Comparison of ENCODE assay signal across 12 cellular contexts in genomic region chr11:128346808-128347207, GRCh38.
A peak's percentile ranks its signal among the peaks of the same experiment; 100 is the strongest.
DNase-seq lines count a peak whose midpoint lies in the region; ATAC-seq, FAIRE-seq and TF ChIP-seq lines count a peak whose summit lies in the region.
"Had no signal": no experiment of that assay in that cellular context is flagged by ENCODE, and none has a peak within 500 bp of the region (broad histone marks: within the 10 kb centered on the region; RNA-seq: fewer than 3 reads in every experiment).

No MANE protein-coding gene starts in this region.

- ATAC-seq in activated CD8-positive, alpha-beta T cell treated with anti-CD3 and anti-CD28 coated beads for 36 hours, result peak; percentile 43
- no peak for ATAC-seq in activated CD8-positive, alpha-beta T cell treated with anti-CD3 and anti-CD28 coated beads, Interleukin-2, amount 10 ng/mL, durations not matched to agents 7 days and 5 days
- ATAC-seq in T-cell (replicated peaks in 1 of 4), result no peak

- peak overlapping the region; percentile 44 for H3K27ac Mint-ChIP-seq in activated CD8-positive, alpha-beta T cell treated with anti-CD3 and anti-CD28 coated beads for 36 hours
- H3K27ac Mint-ChIP-seq in activated CD8-positive, alpha-beta T cell treated with anti-CD3 and anti-CD28 coated beads, Interleukin-2, amount 10 ng/mL, durations not matched to agents 7 days and 5 days, result no peak overlapping the region
- peak overlapping the region; percentile 50 to 75 for H3K27ac Mint-ChIP-seq in T-cell

- H3K27ac ChIP-seq in epithelial cell of prostate (no peak overlapping the region), sigmoid colon (no peak overlapping the region)
- H3K27ac ChIP-seq: thoracic aorta had no signal

- no peak overlapping the region for H3K4me3 Mint-ChIP-seq in activated CD8-positive, alpha-beta T cell treated with anti-CD3 and anti-CD28 coated beads for 36 hours
- H3K4me3 Mint-ChIP-seq in activated CD8-positive, alpha-beta T cell treated with anti-CD3 and anti-CD28 coated beads, Interleukin-2, amount 10 ng/mL, durations not matched to agents 7 days and 5 days, result no peak overlapping the region
- no peak overlapping the region for H3K4me3 Mint-ChIP-seq in T-cell

- H3K36me3 Mint-ChIP-seq in activated CD8-positive, alpha-beta T cell treated with anti-CD3 and anti-CD28 coated beads for 36 hours (ENCODE audit: low read depth), result peaks cover 12% of the 10 kb centered on the region
- peaks cover 13% of the 10 kb centered on the region for H3K36me3 Mint-ChIP-seq in activated CD8-positive, alpha-beta T cell treated with anti-CD3 and anti-CD28 coated beads, Interleukin-2, amount 10 ng/mL, durations not matched to agents 7 days and 5 days (ENCODE audit: low read depth)
- H3K36me3 Mint-ChIP-seq in T-cell, result no peaks in the 10 kb centered on the region

- no peaks in the 10 kb centered on the region for H3K27me3 Mint-ChIP-seq in activated CD8-positive, alpha-beta T cell treated with anti-CD3 and anti-CD28 coated beads for 36 hours
- H3K27me3 Mint-ChIP-seq in activated CD8-positive, alpha-beta T cell treated with anti-CD3 and anti-CD28 coated beads, Interleukin-2, amount 10 ng/mL, durations not matched to agents 7 days and 5 days (ENCODE audit: low read depth), result no peaks in the 10 kb centered on the region
- no peaks in the 10 kb centered on the region for H3K27me3 Mint-ChIP-seq in T-cell

- intact Hi-C loops in activated CD8-positive, alpha-beta T cell treated with anti-CD3 and anti-CD28 coated beads for 36 hours (cut with micrococcal nuclease), result loop anchor here (10.0 kb wide), 1 partner anchor 52 kb away; no protein-coding TSS in a partner anchor
- intact Hi-C loops in sigmoid colon (cut with DNase I), result no loop called here

- peaks cover 0 to 6% (median 0%) of the 10 kb centered on the region in 4 donors for H3K4me1 ChIP-seq in sigmoid colon

- H3K27me3 ChIP-seq in sigmoid colon, result no peaks in the 10 kb centered on the region

- 11 to 50% methylated on average over 3 of the region's 3 CpGs for whole genome bisulfite sequencing in sigmoid colon, 2 donors

- TF ChIP-seq POLR2A in sigmoid colon (IDR thresholded peaks at IDR 0.05), result no peak

- FAIRE-seq in frontal cortex (lab: Jason Lieb, UNC), result no peak
- FAIRE-seq: G401.6 had no signal

- no peak for TF ChIP-seq CTCF in activated CD8-positive, alpha-beta T cell treated with anti-CD3 and anti-CD28 coated beads for 36 hours (IDR thresholded peaks at IDR 0.05)
- TF ChIP-seq CTCF in sigmoid colon (IDR thresholded peaks at IDR 0.05), result no peak

- peaks cover 5% of the 10 kb centered on the region for H3K9me3 Mint-ChIP-seq in activated CD8-positive, alpha-beta T cell treated with anti-CD3 and anti-CD28 coated beads for 36 hours
- H3K9me3 Mint-ChIP-seq in activated CD8-positive, alpha-beta T cell treated with anti-CD3 and anti-CD28 coated beads, Interleukin-2, amount 10 ng/mL, durations not matched to agents 7 days and 5 days (ENCODE audit: insufficient read depth), result peaks cover 10% of the 10 kb centered on the region
- peaks cover 0 to 9% (median 0%) of the 10 kb centered on the region in 3 donors for H3K9me3 Mint-ChIP-seq in T-cell

- no peak overlapping the region for H3K4me3 ChIP-seq in sigmoid colon
- H3K4me3 ChIP-seq: thoracic aorta had no signal

- no peak for TF ChIP-seq EP300 in sigmoid colon (IDR thresholded peaks at IDR 0.05)

- CTCF ChIA-PET in activated CD8-positive, alpha-beta T cell treated with anti-CD3 and anti-CD28 coated beads for 36 hours (lab: Charles Lee), result interaction anchor here (1.0 to 4.1 kb wide), 5 partner anchors 10 to 76 kb away, joined by 3 to 16 read pairs (median 4); no protein-coding TSS in a partner anchor
- CTCF ChIA-PET in activated CD8-positive, alpha-beta T cell treated with anti-CD3 and anti-CD28 coated beads, Interleukin-2, amount 10 ng/mL, durations not matched to agents 7 days and 5 days (lab: Charles Lee), result interaction anchor here (0.6 to 1.3 kb wide), 2 partner anchors 9 to 44 kb away, joined by 3 to 4 read pairs; no protein-coding TSS in a partner anchor
- CTCF ChIA-PET in T-cell (lab: Charles Lee), result interaction anchor here in 1 of 2 donors (0.7 to 2.2 kb wide), 2 partner anchors 38 to 118 kb away, joined by 3 to 5 read pairs; no protein-coding TSS in a partner anchor

- no peaks in the 10 kb centered on the region for H3K36me3 ChIP-seq in sigmoid colon
- H3K36me3 ChIP-seq: thoracic aorta had no signal

- no peaks in the 10 kb centered on the region for H3K9me3 ChIP-seq in sigmoid colon
- H3K9me3 ChIP-seq: thoracic aorta had no signal

- POLR2A ChIA-PET in activated CD8-positive, alpha-beta T cell treated with anti-CD3 and anti-CD28 coated beads for 36 hours (lab: Charles Lee), result interaction anchor here (1.5 kb wide), 1 partner anchor 28 kb away, joined by 3 read pairs; no protein-coding TSS in a partner anchor
- POLR2A ChIA-PET in activated CD8-positive, alpha-beta T cell treated with anti-CD3 and anti-CD28 coated beads, Interleukin-2, amount 10 ng/mL, durations not matched to agents 7 days and 5 days (lab: Charles Lee), result no interaction called here
- POLR2A ChIA-PET in T-cell (lab: Charles Lee), result interaction anchor here in 1 of 2 donors (0.6 kb wide), 1 partner anchor 173 kb away, joined by 3 read pairs; no protein-coding TSS in a partner anchor

- DNase-seq in activated CD8-positive, alpha-beta T cell treated with anti-CD3 and anti-CD28 coated beads for 36 hours, result peak; percentile 64
- no peak for DNase-seq in activated CD8-positive, alpha-beta T cell treated with anti-CD3 and anti-CD28 coated beads, Interleukin-2, amount 10 ng/mL, durations not matched to agents 7 days and 5 days
- no peak for DNase-seq in T-cell
- peak; percentile 82 for DNase-seq in epithelial cell of prostate (ENCODE audit: low read depth, low spot score)
- DNase-seq in stimulated activated CD4-positive, alpha-beta T cell treated with anti-CD3 and anti-CD28 coated beads, Interleukin-4, amount 100 ng/mL, for 24 hours, result peak; percentile 70
- no peak for DNase-seq in sigmoid colon
- no peak for DNase-seq in AG08395 (ENCODE audit: low spot score)
- no peak for DNase-seq in frontal cortex (ENCODE audit: low spot score in 2 of 2)
- DNase-seq: activated CD8-positive, alpha-beta memory T cell treated with anti-CD3 and anti-CD28 coated beads, Interleukin-2, amount 50 U/mL, for 4 hours; NCI-H1694 treated with DMSO at 0.1 percent for 48 hours had no signal

- peaks cover 85% of the 10 kb centered on the region for H3K4me1 Mint-ChIP-seq in activated CD8-positive, alpha-beta T cell treated with anti-CD3 and anti-CD28 coated beads for 36 hours (ENCODE audit: low read depth)
- peaks cover 64% of the 10 kb centered on the region for H3K4me1 Mint-ChIP-seq in activated CD8-positive, alpha-beta T cell treated with anti-CD3 and anti-CD28 coated beads, Interleukin-2, amount 10 ng/mL, durations not matched to agents 7 days and 5 days (ENCODE audit: low read depth)
- H3K4me1 Mint-ChIP-seq in T-cell, result peaks cover 89% of the 10 kb centered on the region in 3 donors

Comparison
In these comparisons a context has a peak if more than half of its experiments do, and no peak if none do; other contexts are left out.
1. DNase-seq: peak in activated CD8-positive, alpha-beta T cell treated with anti-CD3 and anti-CD28 coated beads for 36 hours (single experiment), epithelial cell of prostate (single experiment) and stimulated activated CD4-positive, alpha-beta T cell treated with anti-CD3 and anti-CD28 coated beads, Interleukin-4, amount 100 ng/mL, for 24 hours (single experiment); none in activated CD8-positive, alpha-beta T cell treated with anti-CD3 and anti-CD28 coated beads, Interleukin-2, amount 10 ng/mL, durations not matched to agents 7 days and 5 days (single experiment), T-cell (0 of 34), sigmoid colon (single experiment), AG08395 (single experiment) and frontal cortex (0 of 2).